In genomic region chr7:94444808-94445207, GRCh38 we compare ENCODE assay signal across 2 cellular contexts.
TF ChIP-seq lines count a peak whose summit lies in the region.

No MANE protein-coding gene starts in this region.

TF ChIP-seq in SK-N-SH, 30 proteins besides CTCF, POLR2A, EP300 and RAD21 (continued from another document):
- TF ChIP-seq, protein P1, sequence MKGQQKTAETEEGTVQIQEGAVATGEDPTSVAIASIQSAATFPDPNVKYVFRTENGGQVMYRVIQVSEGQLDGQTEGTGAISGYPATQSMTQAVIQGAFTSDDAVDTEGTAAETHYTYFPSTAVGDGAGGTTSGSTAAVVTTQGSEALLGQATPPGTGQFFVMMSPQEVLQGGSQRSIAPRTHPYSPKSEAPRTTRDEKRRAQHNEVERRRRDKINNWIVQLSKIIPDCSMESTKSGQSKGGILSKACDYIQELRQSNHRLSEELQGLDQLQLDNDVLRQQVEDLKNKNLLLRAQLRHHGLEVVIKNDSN (IDR thresholded peaks at IDR 0.05; ENCODE audit: borderline replicate concordance, low read depth): no peak
- no peak for TF ChIP-seq NRF1 (IDR thresholded peaks at IDR 0.05; ENCODE audit: low read depth, low read length)

TF ChIP-seq in SK-N-SH treated with all-trans-retinoic acid at 6 μM for 48 hours, 23 proteins besides CTCF, POLR2A, EP300 and RAD21 (continued from another document):
- TF ChIP-seq ISL1 (CRISPR knock-in tag; IDR thresholded peaks at IDR 0.05) (no peak), TCF4 (CRISPR knock-in tag; IDR thresholded peaks at IDR 0.05; ENCODE audit: borderline replicate concordance) (no peak), ZNF8 (CRISPR knock-in tag; IDR thresholded peaks at IDR 0.05) (no peak), SNAI2 (CRISPR knock-in tag; IDR thresholded peaks at IDR 0.05) (no peak), GLIS3 (CRISPR knock-in tag; IDR thresholded peaks at IDR 0.05) (no peak), ARNTL (CRISPR knock-in tag; IDR thresholded peaks at IDR 0.05; ENCODE audit: borderline replicate concordance, low read depth) (no peak), CREB5 (CRISPR knock-in tag; IDR thresholded peaks at IDR 0.05; ENCODE audit: low read depth) (no peak), OSR1 (CRISPR knock-in tag; IDR thresholded peaks at IDR 0.05) (no peak), ESRRG (CRISPR knock-in tag; IDR thresholded peaks at IDR 0.05) (no peak), TOX (CRISPR knock-in tag; IDR thresholded peaks at IDR 0.05; ENCODE audit: borderline replicate concordance) (no peak), ZNF70 (CRISPR knock-in tag; IDR thresholded peaks at IDR 0.05) (no peak), BACH2 (CRISPR knock-in tag; IDR thresholded peaks at IDR 0.05; ENCODE audit: borderline replicate concordance) (no peak)
